In the genomic region with DNA sequence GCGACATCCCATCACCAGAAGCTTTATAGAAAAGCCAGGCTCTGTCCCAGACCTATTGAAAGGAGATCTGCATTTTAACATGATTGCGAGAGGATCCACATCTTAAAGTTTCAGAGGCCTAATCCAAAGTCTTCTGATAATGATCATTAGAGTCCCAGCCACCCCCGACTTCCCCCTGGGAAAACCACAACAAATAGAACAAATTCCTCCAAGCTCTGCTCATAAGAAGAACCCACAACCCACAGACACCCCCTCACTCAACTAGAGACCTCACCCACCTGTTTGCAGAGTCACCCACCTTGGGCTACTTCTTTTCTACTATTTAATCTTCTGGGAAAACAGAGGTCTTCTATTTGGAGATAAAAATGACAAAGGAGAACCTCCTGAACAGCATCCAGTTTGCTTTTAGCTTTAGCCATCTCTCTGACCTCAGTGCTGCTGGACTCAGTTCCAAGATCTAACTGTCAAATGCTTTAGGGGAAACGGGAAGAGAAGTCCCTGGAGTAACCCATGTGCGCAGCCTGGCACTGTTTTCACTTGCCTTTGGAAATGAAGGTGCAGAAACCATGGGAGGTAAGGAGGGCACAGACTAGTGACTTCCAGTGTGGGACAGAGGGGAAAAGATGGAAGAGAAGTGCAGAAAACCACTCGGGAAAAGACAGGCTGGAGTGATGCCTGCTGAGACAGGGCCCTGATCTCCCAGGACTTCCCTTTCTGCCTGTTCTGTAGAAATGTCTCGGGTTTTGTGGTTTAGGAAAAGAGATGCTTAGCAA, we compare ENCODE assay signal across 1 cellular context.
TF ChIP-seq lines count a peak whose summit lies in the region.

No MANE protein-coding gene starts in this region.

TF ChIP-seq in SK-N-SH treated with all-trans-retinoic acid at 6 μM for 48 hours, 23 proteins besides CTCF, POLR2A, EP300 and RAD21 (continued from another document):
- TF ChIP-seq, protein P1, sequence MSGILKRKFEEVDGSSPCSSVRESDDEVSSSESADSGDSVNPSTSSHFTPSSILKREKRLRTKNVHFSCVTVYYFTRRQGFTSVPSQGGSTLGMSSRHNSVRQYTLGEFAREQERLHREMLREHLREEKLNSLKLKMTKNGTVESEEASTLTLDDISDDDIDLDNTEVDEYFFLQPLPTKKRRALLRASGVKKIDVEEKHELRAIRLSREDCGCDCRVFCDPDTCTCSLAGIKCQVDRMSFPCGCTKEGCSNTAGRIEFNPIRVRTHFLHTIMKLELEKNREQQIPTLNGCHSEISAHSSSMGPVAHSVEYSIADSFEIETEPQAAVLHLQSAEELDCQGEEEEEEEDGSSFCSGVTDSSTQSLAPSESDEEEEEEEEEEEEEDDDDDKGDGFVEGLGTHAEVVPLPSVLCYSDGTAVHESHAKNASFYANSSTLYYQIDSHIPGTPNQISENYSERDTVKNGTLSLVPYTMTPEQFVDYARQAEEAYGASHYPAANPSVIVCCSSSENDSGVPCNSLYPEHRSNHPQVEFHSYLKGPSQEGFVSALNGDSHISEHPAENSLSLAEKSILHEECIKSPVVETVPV (CRISPR knock-in tag; IDR thresholded peaks at IDR 0.05), result no peak
- no peak for TF ChIP-seq PPARA (CRISPR knock-in tag; IDR thresholded peaks at IDR 0.05; ENCODE audit: borderline replicate concordance)
